ENCODE assay signal across 15 cellular contexts in genomic region chr13:46530084-46530935, GRCh38. TPM values are rescaled to one million over a fixed set of nuclear protein-coding genes. Genes with fewer than 3 reads are reported as not detected.
DNase-seq lines count a peak whose midpoint lies in the region; ATAC-seq and TF ChIP-seq lines count a peak whose summit lies in the region.
"Had no signal": no experiment of that assay in that cellular context is flagged by ENCODE, and none has a peak within 500 bp of the region (broad histone marks: within the 10 kb centered on the region; RNA-seq: fewer than 3 reads in every experiment).

No MANE protein-coding gene starts in this region.

- intact Hi-C loops in Right ventricle myocardium inferior (cut with DNase I): no loop called here

- no peaks in the 10 kb centered on the region for H3K27me3 ChIP-seq in right atrium auricular region
- H3K27me3 ChIP-seq in SK-N-SH (ENCODE audit: insufficient read depth): no peaks in the 10 kb centered on the region
- H3K27me3 ChIP-seq: transverse colon had no signal

- 51% methylated on average over 4 of the region's 4 CpGs for WGBS in SK-N-SH (ENCODE audit: low lambda C conversion rate)

- POLR2A ChIA-PET in SK-N-SH (lab: Yijun Ruan, JAX): no interaction called here

- no peak for DNase-seq in Right ventricle myocardium inferior (ENCODE audit: missing footprints)
- DNase-seq in right atrium auricular region (ENCODE audit: low spot score): no peak
- DNase-seq in SK-N-SH: no peak
- peak; percentile 69 for DNase-seq in fibroblast of villous mesenchyme (ENCODE audit: low read depth)
- no peak for DNase-seq in SHP77 (lab: John Stamatoyannopoulos, UW)
- DNase-seq in retina: no peak
- no peak for DNase-seq in COR-L47 (lab: John Stamatoyannopoulos, UW)
- DNase-seq: activated effector memory CD4-positive, alpha-beta T cell treated with anti-CD3 and anti-CD28 coated beads, Interleukin-2, amount 50 U/mL, for 16 hours; head of caudate nucleus; MM.1S; NCI-H446; psoas muscle; transverse colon had no signal

- H3K9me3 ChIP-seq in right atrium auricular region (no peaks in the 10 kb centered on the region), SK-N-SH (no peaks in the 10 kb centered on the region)
- H3K9me3 ChIP-seq: psoas muscle, transverse colon had no signal

- CTCF ChIA-PET in SK-N-SH (lab: Yijun Ruan, JAX): interaction anchor here (0.8 to 3.1 kb wide), 6 partner anchors 8 to 205 kb away, joined by 3 to 13 read pairs (median 6); no protein-coding TSS in a partner anchor

- H3K27ac ChIP-seq in right atrium auricular region (peak overlapping the region in 1 of 2 donors; percentile 57), SK-N-SH (ENCODE audit: low read depth in 2 of 2, low read length in 1 of 2) (peak overlapping the region in 1 of 2 experiments; percentile 40; a peak in 2 of 4 replicates)
- H3K27ac ChIP-seq: psoas muscle, transverse colon, VCaP had no signal

- peak overlapping the region; percentile 14; the same call in 1 of the 2 replicates for H3K4me2 ChIP-seq in SK-N-SH

- no peaks in the 10 kb centered on the region for H4K20me1 ChIP-seq in SK-N-SH (ENCODE audit: insufficient read depth)

- no peak for TF ChIP-seq RAD21 in SK-N-SH (IDR thresholded peaks at IDR 0.05; ENCODE audit: low read length)

- no peaks in the 10 kb centered on the region for H3K36me3 ChIP-seq in right atrium auricular region
- no peaks in the 10 kb centered on the region for H3K36me3 ChIP-seq in SK-N-SH (replicated peaks in 1 of 2; ENCODE audit: control insufficient read depth in 1 of 2, insufficient read depth in 2 of 2, low read length in 1 of 2)
- H3K36me3 ChIP-seq: transverse colon had no signal

- no peak overlapping the region for H3K4me3 ChIP-seq in right atrium auricular region
- H3K4me3 ChIP-seq in SK-N-SH (ENCODE audit: low read depth in 2 of 2, low read length in 1 of 2): no peak overlapping the region
- no peak overlapping the region for H3K4me3 ChIP-seq in fibroblast of villous mesenchyme (ENCODE audit: low read depth, low read length)
- H3K4me3 ChIP-seq: psoas muscle, transverse colon had no signal

- TF ChIP-seq EP300 in SK-N-SH (IDR thresholded peaks at IDR 0.05; ENCODE audit: borderline replicate concordance in 1 of 2, low read depth in 1 of 2, low read length in 1 of 2): no peak

- H3K79me2 ChIP-seq in SK-N-SH (ENCODE audit: insufficient read depth): no peaks in the 10 kb centered on the region

- H3F3A ChIP-seq in SK-N-SH (replicated peaks; ENCODE audit: insufficient read depth): peaks cover 7% of the 10 kb centered on the region

- no peaks in the 10 kb centered on the region for H3K9me2 ChIP-seq in SK-N-SH

- H3K4me1 ChIP-seq in right atrium auricular region: peaks cover 0 to 9% of the 10 kb centered on the region in 2 donors
- H3K4me1 ChIP-seq in SK-N-SH (ENCODE audit: control insufficient read depth in 1 of 2, insufficient read depth in 2 of 2, low read depth in 1 of 2, low read length in 1 of 2): peaks cover 10 to 17% of the 10 kb centered on the region in 2 experiments; a peak in 3 of 4 replicates
- H3K4me1 ChIP-seq: psoas muscle had no signal

- TF ChIP-seq CTCF in right atrium auricular region (IDR thresholded peaks at IDR 0.05) (no peak), SK-N-SH (IDR thresholded peaks at IDR 0.05) (no peak), fibroblast of villous mesenchyme (IDR thresholded peaks at IDR 0.05; ENCODE audit: insufficient read depth, low read depth, low read length) (no peak)

- no peak overlapping the region for H3K9ac ChIP-seq in SK-N-SH

- peak overlapping the region; percentile 4; the same call in 1 of the 2 replicates for H2AFZ ChIP-seq in SK-N-SH (ENCODE audit: low read depth)

- ATAC-seq in Right ventricle myocardium inferior (peak; percentile 70), GM21723 (IDR thresholded peaks at IDR 0.05; ENCODE audit: unreplicated experiment) (no peak)
- ATAC-seq: psoas muscle had no signal

TF ChIP-seq in SK-N-SH, 30 proteins besides CTCF, POLR2A, EP300 and RAD21:
- TF ChIP-seq TCF12 (IDR thresholded peaks at IDR 0.05): no peak
- no peak for TF ChIP-seq USF2 (IDR thresholded peaks at IDR 0.05; ENCODE audit: borderline replicate concordance, low read depth, low read length)
- no peak for TF ChIP-seq GABPA (IDR thresholded peaks at IDR 0.05; ENCODE audit: low read depth)
- peak; percentile 35; the same call in 1 of the 2 replicates for TF ChIP-seq FOSL2 (IDR thresholded peaks at IDR 0.05; ENCODE audit: borderline replicate concordance, low read depth)
- no peak for TF ChIP-seq SIN3A (IDR thresholded peaks at IDR 0.05; ENCODE audit: borderline replicate concordance, low read depth, low read length)
TF ChIP-seq in SK-N-SH: peak in this region for 1.

RNA-seq across cellular contexts. Expression of gene LRCH1, which starts 22.7 kb away (rescaled TPM):
- 11.9 TPM for total RNA-seq in Right ventricle myocardium inferior
- total RNA-seq in right atrium auricular region: 10 to 100 TPM in 1 of 2 donors, 1 to 10 TPM in 1; 6.9 to 10.9 TPM
- polyA plus RNA-seq in SK-N-SH (2012; rRNA removed): 5.5 and 7.8 TPM in 2 replicates
- polyA plus RNA-seq in SK-N-SH (2012; cell fraction: cytosol; rRNA removed): 6.8 and 7.0 TPM in 2 replicates
- polyA plus RNA-seq in SK-N-SH (2012; cell fraction: nucleus; rRNA removed): 5.0 and 9.5 TPM in 2 replicates
- 8.4 and 9.1 TPM in 2 replicates for total RNA-seq in fibroblast of villous mesenchyme
